Comparison of ENCODE assay signal across 11 cellular contexts in genomic region chr3:122893282-122893681, GRCh38.
DNase-seq lines count a peak whose midpoint lies in the region; ATAC-seq and FAIRE-seq lines count a peak whose summit lies in the region.
"Had no signal": no experiment of that assay in that cellular context is flagged by ENCODE, and none has a peak within 500 bp of the region (broad histone marks: within the 10 kb centered on the region; RNA-seq: fewer than 3 reads in every experiment).

No MANE protein-coding gene starts in this region.

- no peaks in the 10 kb centered on the region for H3K27me3 ChIP-seq in HAP-1 (ENCODE audit: low read depth)

- CTCF ChIA-PET in activated CD4-positive, alpha-beta memory T cell treated with anti-CD3 and anti-CD28 coated beads for 36 hours (lab: Charles Lee): no interaction called here

- no peaks in the 10 kb centered on the region for H3K9me3 Mint-ChIP-seq in activated CD4-positive, alpha-beta memory T cell treated with anti-CD3 and anti-CD28 coated beads for 36 hours
- no peaks in the 10 kb centered on the region for H3K9me3 Mint-ChIP-seq in naive B cell
- H3K9me3 Mint-ChIP-seq: CD8-positive, alpha-beta memory T cell; central memory CD8-positive, alpha-beta T cell had no signal

- intact Hi-C loops in activated CD4-positive, alpha-beta memory T cell treated with anti-CD3 and anti-CD28 coated beads for 36 hours (cut with micrococcal nuclease): no loop called here

- FAIRE-seq in GM18507 (lab: Jason Lieb, UNC): peak; percentile 24

- POLR2A ChIA-PET in activated CD4-positive, alpha-beta memory T cell treated with anti-CD3 and anti-CD28 coated beads for 36 hours (lab: Charles Lee): no interaction called here

- no peak overlapping the region for H3K27ac Mint-ChIP-seq in activated CD4-positive, alpha-beta memory T cell treated with anti-CD3 and anti-CD28 coated beads for 36 hours
- peak overlapping the region in 4 of 6 donors; percentile 30 to 69 (median 35) for H3K27ac Mint-ChIP-seq in naive B cell

- H3K9me3 ChIP-seq in HAP-1: no peaks in the 10 kb centered on the region

- no peak overlapping the region for H3K4me3 Mint-ChIP-seq in activated CD4-positive, alpha-beta memory T cell treated with anti-CD3 and anti-CD28 coated beads for 36 hours
- H3K4me3 Mint-ChIP-seq in naive B cell: no peak overlapping the region
- H3K4me3 Mint-ChIP-seq: CD8-positive, alpha-beta memory T cell; central memory CD8-positive, alpha-beta T cell had no signal

- no peaks in the 10 kb centered on the region for H3K4me1 ChIP-seq in HAP-1

- no peak for DNase-seq in GM18507 (ENCODE audit: extremely low spot score, insufficient read length, low read depth)
- peak; percentile 24 for DNase-seq in activated CD4-positive, alpha-beta memory T cell treated with anti-CD3 and anti-CD28 coated beads for 36 hours
- DNase-seq in naive B cell: no peak
- no peak for DNase-seq in HAP-1 (ENCODE audit: low spot score in 2 of 2)
- DNase-seq in effector CD4-positive, alpha-beta T cell: no peak
- DNase-seq: CD8-positive, alpha-beta memory T cell; NCI-H345; Right ventricle myocardium superior had no signal

- in situ Hi-C loops in HAP-1 (cut with MboI; ENCODE audit: low sequenced_read_pairs): no loop called here

- ATAC-seq in GM21825 (IDR thresholded peaks at IDR 0.05; ENCODE audit: unreplicated experiment) (peak; percentile 52), naive B cell (ENCODE audit: low read depth in 2 of 2) (no peak), HG03039 (IDR thresholded peaks at IDR 0.05; ENCODE audit: unreplicated experiment) (no peak)

- no peaks in the 10 kb centered on the region for H3K36me3 ChIP-seq in HAP-1 (replicated peaks)

- no peaks in the 10 kb centered on the region for H3K36me3 Mint-ChIP-seq in activated CD4-positive, alpha-beta memory T cell treated with anti-CD3 and anti-CD28 coated beads for 36 hours
- H3K36me3 Mint-ChIP-seq in naive B cell: no peaks in the 10 kb centered on the region

- H3K4me3 ChIP-seq in HAP-1: no peak overlapping the region

- H3K27me3 Mint-ChIP-seq in activated CD4-positive, alpha-beta memory T cell treated with anti-CD3 and anti-CD28 coated beads for 36 hours: peaks cover 2% of the 10 kb centered on the region
- peaks cover 0 to 5% (median 0%) of the 10 kb centered on the region in 3 donors for H3K27me3 Mint-ChIP-seq in naive B cell

- H3K4me1 Mint-ChIP-seq in activated CD4-positive, alpha-beta memory T cell treated with anti-CD3 and anti-CD28 coated beads for 36 hours (ENCODE audit: low read depth): peaks cover 13% of the 10 kb centered on the region
- peaks cover 31 to 41% (median 37%) of the 10 kb centered on the region in 3 donors for H3K4me1 Mint-ChIP-seq in naive B cell
